ENCODE assay signal across 22 cellular contexts in genomic region chr9:30995951-30996738, GRCh38.
"Had no signal": no experiment of that assay in that cellular context is flagged by ENCODE, and none has a peak within 500 bp of the region (broad histone marks: within the 10 kb centered on the region; RNA-seq: fewer than 3 reads in every experiment).

No MANE protein-coding gene starts in this region.

- H3K27me3 Mint-ChIP-seq: dendritic cell treated with granulocyte-macrophage colony-stimulating factor and Interleukin-4, amounts not matched to agents 40 ng/mL and 50 ng/mL, for 4 days; effector memory CD8-positive, alpha-beta T cell; naive thymus-derived CD4-positive, alpha-beta T cell; stimulated activated naive B cell treated with anti-CD40 and anti-IgM and Interleukin-4, amounts not matched to agents 10 μg/mL and 1 μg/mL and 100 μg/mL, for 72 hours; stimulated activated naive CD8-positive, alpha-beta T cell treated with anti-CD3 and anti-CD28 coated beads, Interleukin-15, amount 100 ng/mL, for 72 hours had no signal

- H3K27ac ChIP-seq: heart left ventricle, psoas muscle, sigmoid colon, skin epidermis, testis, tibial nerve, upper lobe of right lung, vagina had no signal

- FAIRE-seq: frontal cortex had no signal

- H3K36me3 ChIP-seq: heart left ventricle, sigmoid colon, tibial nerve, upper lobe of right lung, vagina had no signal

- H3K4me3 ChIP-seq: heart left ventricle, psoas muscle, sigmoid colon, skin epidermis, testis, tibial nerve, upper lobe of right lung, vagina had no signal

- ATAC-seq: effector memory CD8-positive, alpha-beta T cell; heart left ventricle; left lobe of liver; naive thymus-derived CD4-positive, alpha-beta T cell; psoas muscle; stimulated activated naive B cell treated with anti-CD40 and anti-IgM and Interleukin-4, amounts not matched to agents 10 μg/mL and 1 μg/mL and 100 μg/mL, for 72 hours; stimulated activated naive CD8-positive, alpha-beta T cell treated with anti-CD3 and anti-CD28 coated beads, Interleukin-15, amount 100 ng/mL, for 72 hours; upper lobe of right lung had no signal

- H3K4me1 Mint-ChIP-seq: naive thymus-derived CD4-positive, alpha-beta T cell; nephron progenitor cell; stimulated activated naive B cell treated with anti-CD40 and anti-IgM and Interleukin-4, amounts not matched to agents 10 μg/mL and 1 μg/mL and 100 μg/mL, for 72 hours; stimulated activated naive CD8-positive, alpha-beta T cell treated with anti-CD3 and anti-CD28 coated beads, Interleukin-15, amount 100 ng/mL, for 72 hours had no signal

- H3K27me3 ChIP-seq: heart left ventricle, sigmoid colon, testis, tibial nerve, upper lobe of right lung, vagina had no signal

- H3K4me3 Mint-ChIP-seq: dendritic cell treated with granulocyte-macrophage colony-stimulating factor and Interleukin-4, amounts not matched to agents 40 ng/mL and 50 ng/mL, for 4 days; effector memory CD8-positive, alpha-beta T cell; naive thymus-derived CD4-positive, alpha-beta T cell; nephron progenitor cell; stimulated activated naive B cell treated with anti-CD40 and anti-IgM and Interleukin-4, amounts not matched to agents 10 μg/mL and 1 μg/mL and 100 μg/mL, for 72 hours; stimulated activated naive CD8-positive, alpha-beta T cell treated with anti-CD3 and anti-CD28 coated beads, Interleukin-15, amount 100 ng/mL, for 72 hours had no signal

- H3K9me3 Mint-ChIP-seq: effector memory CD8-positive, alpha-beta T cell; stimulated activated naive CD8-positive, alpha-beta T cell treated with anti-CD3 and anti-CD28 coated beads, Interleukin-15, amount 100 ng/mL, for 72 hours had no signal

- H3K9me3 ChIP-seq: psoas muscle, sigmoid colon, testis, upper lobe of right lung, vagina had no signal

- H3K4me1 ChIP-seq: heart left ventricle, psoas muscle, sigmoid colon, testis, tibial nerve, upper lobe of right lung, vagina had no signal

- DNase-seq: effector memory CD8-positive, alpha-beta T cell; erythroblast; heart left ventricle; hypothalamus; islet precursor cell; mammary epithelial cell; naive thymus-derived CD4-positive, alpha-beta T cell; nephron progenitor cell; psoas muscle; sigmoid colon; stimulated activated CD4-positive, alpha-beta T cell treated with anti-CD3 and anti-CD28 coated beads, Interleukin-2, amount 100 ng/mL, for 24 hours; stimulated activated CD4-positive, alpha-beta T cell treated with anti-CD3 and anti-CD28 coated beads, Interleukin-4, amount 100 ng/mL, for 4 hours; stimulated activated naive B cell treated with anti-CD40 and anti-IgM and Interleukin-4, amounts not matched to agents 10 μg/mL and 1 μg/mL and 100 μg/mL, for 72 hours; stimulated activated naive CD8-positive, alpha-beta T cell treated with anti-CD3 and anti-CD28 coated beads, Interleukin-15, amount 100 ng/mL, for 72 hours; testis; upper lobe of right lung had no signal

- H3K36me3 Mint-ChIP-seq: naive thymus-derived CD4-positive, alpha-beta T cell; stimulated activated naive B cell treated with anti-CD40 and anti-IgM and Interleukin-4, amounts not matched to agents 10 μg/mL and 1 μg/mL and 100 μg/mL, for 72 hours had no signal

- H3K27ac Mint-ChIP-seq: dendritic cell treated with granulocyte-macrophage colony-stimulating factor and Interleukin-4, amounts not matched to agents 40 ng/mL and 50 ng/mL, for 4 days; effector memory CD8-positive, alpha-beta T cell; naive thymus-derived CD4-positive, alpha-beta T cell; nephron progenitor cell; stimulated activated naive B cell treated with anti-CD40 and anti-IgM and Interleukin-4, amounts not matched to agents 10 μg/mL and 1 μg/mL and 100 μg/mL, for 72 hours; stimulated activated naive CD8-positive, alpha-beta T cell treated with anti-CD3 and anti-CD28 coated beads, Interleukin-15, amount 100 ng/mL, for 72 hours had no signal
